In the genomic region with DNA sequence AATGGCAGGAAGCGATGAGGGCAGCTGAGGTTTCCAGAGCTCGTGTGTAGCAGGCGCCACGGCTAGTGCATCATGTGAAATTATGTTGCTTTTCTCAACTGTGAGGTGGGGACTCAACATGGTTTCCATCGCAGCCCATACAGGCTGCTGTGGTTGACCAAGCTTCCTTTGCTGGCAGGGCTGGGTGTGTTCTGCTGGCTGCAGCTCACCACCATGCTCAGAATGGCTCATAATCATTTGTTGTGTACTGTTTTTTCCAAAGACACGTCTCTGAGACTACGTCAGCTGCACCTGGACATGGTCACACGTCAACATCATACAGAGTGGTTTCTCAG, we compare ENCODE assay signal across 8 cellular contexts. TPM values are rescaled to one million over a fixed set of nuclear protein-coding genes. Genes with fewer than 3 reads are reported as not detected.
DNase-seq lines count a peak whose midpoint lies in the region; ATAC-seq and TF ChIP-seq lines count a peak whose summit lies in the region.

No MANE protein-coding gene starts in this region.

- peak overlapping the region; percentile 44 for H3K4me3 Mint-ChIP-seq in activated CD4-positive, alpha-beta memory T cell treated with anti-CD3 and anti-CD28 coated beads, Interleukin-2, amount 10 ng/mL, durations not matched to agents 7 days and 5 days

- H3K9me3 Mint-ChIP-seq in activated CD4-positive, alpha-beta memory T cell treated with anti-CD3 and anti-CD28 coated beads, Interleukin-2, amount 10 ng/mL, durations not matched to agents 7 days and 5 days: peaks cover 2% of the 10 kb centered on the region

- H3K27ac Mint-ChIP-seq in activated CD4-positive, alpha-beta memory T cell treated with anti-CD3 and anti-CD28 coated beads, Interleukin-2, amount 10 ng/mL, durations not matched to agents 7 days and 5 days: peak overlapping the region; percentile 92

- TF ChIP-seq EP300 in sigmoid colon (IDR thresholded peaks at IDR 0.05): no peak

- no peak for TF ChIP-seq POLR2A in sigmoid colon (IDR thresholded peaks at IDR 0.05)

- H3K4me1 ChIP-seq in BLaER1 treated with 17β-estradiol and CSF1 and Interleukin-3, amounts not matched to agents 10 nM and 100 nM: peaks cover 70 to 99% (median 97%) of the 10 kb centered on the region in 10 experiments
- H3K4me1 ChIP-seq in osteoblast (ENCODE audit: insufficient read depth, low read length) (peaks cover 3% of the 10 kb centered on the region), sigmoid colon (no peaks in the 10 kb centered on the region)

- no peaks in the 10 kb centered on the region for H4K20me1 ChIP-seq in BLaER1 treated with 17β-estradiol and CSF1 and Interleukin-3, amounts not matched to agents 10 nM and 100 nM
- no peaks in the 10 kb centered on the region for H4K20me1 ChIP-seq in osteoblast (ENCODE audit: insufficient read depth, low read length)

- ATAC-seq in GM19397 (IDR thresholded peaks at IDR 0.05; ENCODE audit: unreplicated experiment) (peak; percentile 87), HG03457 (IDR thresholded peaks at IDR 0.05; ENCODE audit: unreplicated experiment) (peak; percentile 78)

- peak overlapping the region; percentile 65 for H2AFZ ChIP-seq in osteoblast (ENCODE audit: low read length)

- intact Hi-C loops in sigmoid colon (cut with DNase I): no loop called here

- peak overlapping the region in 9 of 11 experiments; percentile 26 to 72 (median 56); a peak in 16 of 22 replicates for H3K27ac ChIP-seq in BLaER1 treated with 17β-estradiol and CSF1 and Interleukin-3, amounts not matched to agents 10 nM and 100 nM
- H3K27ac ChIP-seq in osteoblast (ENCODE audit: low read depth, low read length): no peak overlapping the region
- no peak overlapping the region for H3K27ac ChIP-seq in sigmoid colon

- H3K4me3 ChIP-seq in BLaER1 treated with 17β-estradiol and CSF1 and Interleukin-3, amounts not matched to agents 10 nM and 100 nM: 0 out of 20 replicates have a peak overlapping the region, but pooled peaks of 1 of the 10 experiments have one; percentile 38
- H3K4me3 ChIP-seq in osteoblast (ENCODE audit: insufficient read depth, low read length): no peak overlapping the region
- H3K4me3 ChIP-seq in sigmoid colon: no peak overlapping the region

- H3K4me2 ChIP-seq in BLaER1 treated with 17β-estradiol and CSF1 and Interleukin-3, amounts not matched to agents 10 nM and 100 nM: peak overlapping the region; percentile 64 to 90 (median 86)
- no peak overlapping the region for H3K4me2 ChIP-seq in osteoblast (ENCODE audit: insufficient read depth, low read length)

- peaks cover 0 to 21% (median 0%) of the 10 kb centered on the region in 11 experiments; a peak in 4 of 22 replicates for H3K27me3 ChIP-seq in BLaER1 treated with 17β-estradiol and CSF1 and Interleukin-3, amounts not matched to agents 10 nM and 100 nM
- H3K27me3 ChIP-seq in osteoblast (ENCODE audit: insufficient read depth, low read length): no peaks in the 10 kb centered on the region
- no peaks in the 10 kb centered on the region for H3K27me3 ChIP-seq in sigmoid colon

- no peaks in the 10 kb centered on the region for H3K36me3 ChIP-seq in BLaER1 treated with 17β-estradiol and CSF1 and Interleukin-3, amounts not matched to agents 10 nM and 100 nM
- H3K36me3 ChIP-seq in osteoblast (ENCODE audit: insufficient read depth, low read length) (no peaks in the 10 kb centered on the region), sigmoid colon (no peaks in the 10 kb centered on the region)

- peak; percentile 95 for DNase-seq in activated CD4-positive, alpha-beta memory T cell treated with anti-CD3 and anti-CD28 coated beads, Interleukin-2, amount 10 ng/mL, durations not matched to agents 7 days and 5 days
- peak; percentile 68 for DNase-seq in osteoblast (ENCODE audit: insufficient read length, low spot score, missing footprints)
- DNase-seq in sigmoid colon: no peak
- no peak for DNase-seq in ACHN
- DNase-seq in AG08395 (ENCODE audit: low spot score): no peak

- no peak for TF ChIP-seq CTCF in osteoblast (IDR thresholded peaks at IDR 0.05; ENCODE audit: extremely low read depth, low read depth, low read length)
- TF ChIP-seq CTCF in sigmoid colon (IDR thresholded peaks at IDR 0.05): no peak

- no peaks in the 10 kb centered on the region for H3K79me2 ChIP-seq in osteoblast (ENCODE audit: insufficient read depth, low read length)

- POLR2A ChIA-PET in activated CD4-positive, alpha-beta memory T cell treated with anti-CD3 and anti-CD28 coated beads, Interleukin-2, amount 10 ng/mL, durations not matched to agents 7 days and 5 days (lab: Charles Lee): interaction anchor here (0.9 to 1.6 kb wide), 16 partner anchors 8 to 560 kb away, joined by 3 to 89 read pairs (median 6); a partner anchor contains a TSS

- CTCF ChIA-PET in activated CD4-positive, alpha-beta memory T cell treated with anti-CD3 and anti-CD28 coated beads, Interleukin-2, amount 10 ng/mL, durations not matched to agents 7 days and 5 days (lab: Charles Lee): interaction anchor here (1.1 to 1.6 kb wide), 6 partner anchors 8 to 81 kb away, joined by 3 to 16 read pairs (median 6); no protein-coding TSS in a partner anchor

- 44 to 80% methylated on average over 8 of the region's 8 CpGs for WGBS in sigmoid colon, 2 donors

- H3K4me1 Mint-ChIP-seq in activated CD4-positive, alpha-beta memory T cell treated with anti-CD3 and anti-CD28 coated beads, Interleukin-2, amount 10 ng/mL, durations not matched to agents 7 days and 5 days: peaks cover 82% of the 10 kb centered on the region

- 0 out of 22 replicates have a peak, but pooled peaks cover 0 to 6% (median 0%) of the 10 kb centered on the region in 11 experiments for H3K9me3 ChIP-seq in BLaER1 treated with 17β-estradiol and CSF1 and Interleukin-3, amounts not matched to agents 10 nM and 100 nM (replicated peaks in 1 of 11)
- H3K9me3 ChIP-seq in osteoblast (ENCODE audit: low read depth, low read length): no peaks in the 10 kb centered on the region
- no peaks in the 10 kb centered on the region for H3K9me3 ChIP-seq in sigmoid colon

- H3K36me3 Mint-ChIP-seq in activated CD4-positive, alpha-beta memory T cell treated with anti-CD3 and anti-CD28 coated beads, Interleukin-2, amount 10 ng/mL, durations not matched to agents 7 days and 5 days (ENCODE audit: low read depth): peaks cover 28% of the 10 kb centered on the region

- H3K9ac ChIP-seq in BLaER1 treated with 17β-estradiol and CSF1 and Interleukin-3, amounts not matched to agents 10 nM and 100 nM: peak overlapping the region in 6 of 11 experiments; percentile 0 to 58 (median 24); a peak in 5 of 22 replicates

- H3K27me3 Mint-ChIP-seq in activated CD4-positive, alpha-beta memory T cell treated with anti-CD3 and anti-CD28 coated beads, Interleukin-2, amount 10 ng/mL, durations not matched to agents 7 days and 5 days: peaks cover 4% of the 10 kb centered on the region

- in situ Hi-C loops in ACHN (cut with HindIII; ENCODE audit: low pct_ligation_motif_present, low pct_unique_long_range_greater_than_20kb, low sequenced_read_pairs): no loop called here

RNA-seq across cellular contexts. Expression of a gene that starts 16.1 kb away (rescaled TPM):
- 10 to 100 TPM; 97.2 to 99.3 TPM for total RNA-seq in activated CD4-positive, alpha-beta memory T cell treated with anti-CD3 and anti-CD28 coated beads, Interleukin-2, amount 10 ng/mL, durations not matched to agents 7 days and 5 days
- total RNA-seq in osteoblast (40.7 and 41.3 TPM in 2 replicates), sigmoid colon (10 to 100 TPM; 15.0 to 22.4 (median 17.8) TPM)
- polyA plus RNA-seq in sigmoid colon: 10 to 100 TPM in 1 of 3 donors, 1 to 10 TPM in 2; 4.2 to 16.9 (median 5.4) TPM

RNA-seq across cellular contexts. Expression of a gene that starts 30.6 kb away (rescaled TPM):
- not detected for total RNA-seq in activated CD4-positive, alpha-beta memory T cell treated with anti-CD3 and anti-CD28 coated beads, Interleukin-2, amount 10 ng/mL, durations not matched to agents 7 days and 5 days
- total RNA-seq in osteoblast: not detected in 2 replicates
- not detected for total RNA-seq in sigmoid colon
- under 1 TPM in 1 of 3 donors, not detected in 2; 0.04 TPM for polyA plus RNA-seq in sigmoid colon

Comparison
In these comparisons a context has a peak if more than half of its experiments do, and no peak if none do; other contexts are left out.
1. H3K27ac ChIP-seq: peak in BLaER1 treated with 17β-estradiol and CSF1 and Interleukin-3, amounts not matched to agents 10 nM and 100 nM (9 of 11); none in osteoblast (single experiment) and sigmoid colon (0 of 4).
2. DNase-seq: peak in activated CD4-positive, alpha-beta memory T cell treated with anti-CD3 and anti-CD28 coated beads, Interleukin-2, amount 10 ng/mL, durations not matched to agents 7 days and 5 days (single experiment) and osteoblast (single experiment); none in sigmoid colon (single experiment), ACHN (single experiment) and AG08395 (single experiment).